13 cellular contexts compared by ENCODE assay signal in the genomic region with DNA sequence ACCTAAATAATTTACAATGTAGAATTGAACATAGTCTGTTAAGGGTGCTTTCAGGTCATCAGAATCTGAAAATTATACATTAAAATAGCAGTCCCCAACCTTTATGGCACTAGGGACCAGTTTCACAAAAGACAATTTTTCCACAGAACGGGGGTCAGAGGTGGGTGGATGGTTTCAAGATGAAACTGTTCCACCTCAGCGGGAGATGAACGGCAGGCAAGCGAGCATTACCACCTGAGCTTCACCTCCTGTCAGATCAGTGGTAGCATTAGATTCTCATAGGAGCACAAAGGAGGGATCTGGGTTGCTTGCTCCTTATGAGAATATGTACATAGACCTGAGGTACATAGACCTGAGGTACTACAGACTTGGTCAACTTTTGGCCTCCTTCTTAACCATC. TPM values are rescaled to one million over a fixed set of nuclear protein-coding genes. Genes with fewer than 3 reads are reported as not detected.
DNase-seq lines count a peak whose midpoint lies in the region; ATAC-seq and TF ChIP-seq lines count a peak whose summit lies in the region.
"Had no signal": no experiment of that assay in that cellular context is flagged by ENCODE, and none has a peak within 500 bp of the region (broad histone marks: within the 10 kb centered on the region; RNA-seq: fewer than 3 reads in every experiment).

No MANE protein-coding gene starts in this region.

- peak; percentile 25 for DNase-seq in activated T-cell treated with anti-CD3 and anti-CD28 coated beads for 48 hours (ENCODE audit: low read depth)
- no peak for DNase-seq in activated T-cell treated with anti-CD3 and anti-CD28 coated beads, Interleukin-2, amount 50 U/mL, for 1 hour
- peak; percentile 55 for DNase-seq in stimulated activated naive CD8-positive, alpha-beta T cell treated with anti-CD3 and anti-CD28 coated beads, Interleukin-15, Interleukin-2, amounts not matched to agents 100 U/mL and 50 U/mL, for 24 hours
- no peak for DNase-seq in natural killer cell treated with Interleukin-12 subunit alpha and Interleukin-12 subunit beta and Interleukin-15 and Interleukin-18, amount 100 ng/mL, for 72 hours (ENCODE audit: low spot score)
- DNase-seq in natural killer cell = no peak
- DNase-seq in foreskin fibroblast = no peak
- DNase-seq: activated CD4-positive, CD25-positive, alpha-beta regulatory T cell; left ventricle myocardium inferior; NCI-H1417 treated with DMSO at 0.1 percent for 48 hours; NCI-H69; SHP77 had no signal

- intact Hi-C loops in natural killer cell (cut with micrococcal nuclease) = no loop called here

- H3K9me3 Mint-ChIP-seq in activated T-helper 17 cell treated with anti-CD3 and anti-CD28 coated beads, Interleukin-2, amount 50 U/mL, for 72 hours = no peaks in the 10 kb centered on the region
- H3K9me3 Mint-ChIP-seq in natural killer cell treated with Interleukin-12 subunit alpha and Interleukin-12 subunit beta and Interleukin-15 and Interleukin-18, amount 100 ng/mL, for 72 hours = no peaks in the 10 kb centered on the region
- H3K9me3 Mint-ChIP-seq in natural killer cell = no peaks in the 10 kb centered on the region

- H3K4me3 ChIP-seq in foreskin fibroblast (ENCODE audit: low read depth in 1 of 2, low read length in 2 of 2) = no peak overlapping the region
- H3K4me3 ChIP-seq: left ventricle myocardium inferior had no signal

- H3K36me3 Mint-ChIP-seq in activated T-helper 17 cell treated with anti-CD3 and anti-CD28 coated beads, Interleukin-2, amount 50 U/mL, for 72 hours (ENCODE audit: low read depth) = peaks cover 19% of the 10 kb centered on the region
- no peaks in the 10 kb centered on the region for H3K36me3 Mint-ChIP-seq in natural killer cell treated with Interleukin-12 subunit alpha and Interleukin-12 subunit beta and Interleukin-15 and Interleukin-18, amount 100 ng/mL, for 72 hours
- no peaks in the 10 kb centered on the region for H3K36me3 Mint-ChIP-seq in natural killer cell

- peak overlapping the region; percentile 62 for H3K4me3 Mint-ChIP-seq in activated T-helper 17 cell treated with anti-CD3 and anti-CD28 coated beads, Interleukin-2, amount 50 U/mL, for 72 hours
- H3K4me3 Mint-ChIP-seq in natural killer cell treated with Interleukin-12 subunit alpha and Interleukin-12 subunit beta and Interleukin-15 and Interleukin-18, amount 100 ng/mL, for 72 hours = no peak overlapping the region
- no peak overlapping the region for H3K4me3 Mint-ChIP-seq in natural killer cell

- TF ChIP-seq CTCF in natural killer cell (IDR thresholded peaks at IDR 0.05) (no peak), foreskin fibroblast (IDR thresholded peaks at IDR 0.05; ENCODE audit: low read depth, low read length) (no peak)

- peak overlapping the region; percentile 69 for H3K27ac Mint-ChIP-seq in activated T-helper 17 cell treated with anti-CD3 and anti-CD28 coated beads, Interleukin-2, amount 50 U/mL, for 72 hours
- H3K27ac Mint-ChIP-seq in natural killer cell treated with Interleukin-12 subunit alpha and Interleukin-12 subunit beta and Interleukin-15 and Interleukin-18, amount 100 ng/mL, for 72 hours = no peak overlapping the region
- H3K27ac Mint-ChIP-seq in natural killer cell = peak overlapping the region in 1 of 2 donors; percentile 36

- ATAC-seq in HG02610 (IDR thresholded peaks at IDR 0.05; ENCODE audit: unreplicated experiment) (peak; percentile 73), natural killer cell (no peak)
- ATAC-seq in activated T-helper 17 cell treated with anti-CD3 and anti-CD28 coated beads, Interleukin-2, amount 50 U/mL, for 72 hours (replicated peaks) = peak; percentile 83
- peak; percentile 91 for ATAC-seq in stimulated activated naive CD8-positive, alpha-beta T cell treated with anti-CD3 and anti-CD28 coated beads, Interleukin-15, Interleukin-2, amounts not matched to agents 100 U/mL and 50 U/mL, for 24 hours
- no peak for ATAC-seq in natural killer cell treated with Interleukin-12 subunit alpha and Interleukin-12 subunit beta and Interleukin-15 and Interleukin-18, amount 100 ng/mL, for 72 hours

- peaks cover 19% of the 10 kb centered on the region for H3K4me1 Mint-ChIP-seq in activated T-helper 17 cell treated with anti-CD3 and anti-CD28 coated beads, Interleukin-2, amount 50 U/mL, for 72 hours
- peaks cover 13 to 22% of the 10 kb centered on the region in 2 donors for H3K4me1 Mint-ChIP-seq in natural killer cell treated with Interleukin-12 subunit alpha and Interleukin-12 subunit beta and Interleukin-15 and Interleukin-18, amount 100 ng/mL, for 72 hours (ENCODE audit: low read depth in 2 of 2)
- H3K4me1 Mint-ChIP-seq in natural killer cell = peaks cover 19 to 21% of the 10 kb centered on the region in 2 donors

- no peaks in the 10 kb centered on the region for H3K27me3 Mint-ChIP-seq in activated T-helper 17 cell treated with anti-CD3 and anti-CD28 coated beads, Interleukin-2, amount 50 U/mL, for 72 hours
- H3K27me3 Mint-ChIP-seq in natural killer cell treated with Interleukin-12 subunit alpha and Interleukin-12 subunit beta and Interleukin-15 and Interleukin-18, amount 100 ng/mL, for 72 hours = no peaks in the 10 kb centered on the region
- no peaks in the 10 kb centered on the region for H3K27me3 Mint-ChIP-seq in natural killer cell (ENCODE audit: low read depth in 2 of 2)

RNA-seq across cellular contexts. Expression of a gene that starts 29.0 kb away (rescaled TPM):
- total RNA-seq in activated T-helper 17 cell treated with anti-CD3 and anti-CD28 coated beads, Interleukin-2, amount 50 U/mL, for 72 hours = 10 to 100 TPM; 65.2 to 83.4 TPM
- total RNA-seq in natural killer cell treated with Interleukin-12 subunit alpha and Interleukin-12 subunit beta and Interleukin-15 and Interleukin-18, amount 100 ng/mL, for 72 hours = 10 to 100 TPM; 37.7 to 70.5 TPM
- 10 to 100 TPM; 72.1 to 87.6 (median 83.1) TPM for total RNA-seq in natural killer cell

Comparison
In these comparisons a context has a peak if more than half of its experiments do, and no peak if none do; other contexts are left out.
1. DNase-seq: peak in activated T-cell treated with anti-CD3 and anti-CD28 coated beads for 48 hours (single experiment) and stimulated activated naive CD8-positive, alpha-beta T cell treated with anti-CD3 and anti-CD28 coated beads, Interleukin-15, Interleukin-2, amounts not matched to agents 100 U/mL and 50 U/mL, for 24 hours (single experiment); none in activated T-cell treated with anti-CD3 and anti-CD28 coated beads, Interleukin-2, amount 50 U/mL, for 1 hour (single experiment), natural killer cell treated with Interleukin-12 subunit alpha and Interleukin-12 subunit beta and Interleukin-15 and Interleukin-18, amount 100 ng/mL, for 72 hours (single experiment), natural killer cell (single experiment) and foreskin fibroblast (0 of 2).
2. ATAC-seq: peak in HG02610 (single experiment), activated T-helper 17 cell treated with anti-CD3 and anti-CD28 coated beads, Interleukin-2, amount 50 U/mL, for 72 hours (single experiment) and stimulated activated naive CD8-positive, alpha-beta T cell treated with anti-CD3 and anti-CD28 coated beads, Interleukin-15, Interleukin-2, amounts not matched to agents 100 U/mL and 50 U/mL, for 24 hours (single experiment); none in natural killer cell treated with Interleukin-12 subunit alpha and Interleukin-12 subunit beta and Interleukin-15 and Interleukin-18, amount 100 ng/mL, for 72 hours (0 of 2) and natural killer cell (0 of 3).